In genomic region chr1:40313958-40314720, GRCh38 we compare ENCODE assay signal across 9 cellular contexts. TPM values are rescaled to one million over a fixed set of nuclear protein-coding genes. Genes with fewer than 3 reads are reported as not detected.
DNase-seq lines count a peak whose midpoint lies in the region; ATAC-seq and TF ChIP-seq lines count a peak whose summit lies in the region.
"Had no signal": no experiment of that assay in that cellular context is flagged by ENCODE, and none has a peak within 500 bp of the region (broad histone marks: within the 10 kb centered on the region; RNA-seq: fewer than 3 reads in every experiment).

No MANE protein-coding gene starts in this region.

- no peaks in the 10 kb centered on the region for H3K9me3 Mint-ChIP-seq in activated T-cell treated with anti-CD3 and anti-CD28 coated beads, Interleukin-2, amount 50 U/mL, for 4 hours
- no peaks in the 10 kb centered on the region for H3K9me3 Mint-ChIP-seq in activated T-helper 17 cell treated with anti-CD3 and anti-CD28 coated beads, Interleukin-2, amount 50 U/mL, for 72 hours

- ATAC-seq in activated T-cell treated with anti-CD3 and anti-CD28 coated beads, Interleukin-2, amount 50 U/mL, for 4 hours = no peak
- no peak for ATAC-seq in activated T-helper 17 cell treated with anti-CD3 and anti-CD28 coated beads, Interleukin-2, amount 50 U/mL, for 72 hours (replicated peaks)

- dilution Hi-C loops in mammary epithelial cell (cut with HindIII; ENCODE audit: low sequenced_read_pairs) = no loop called here

- H3K9ac ChIP-seq in mesenchymal stem cell (ENCODE audit: low read length) (no peak overlapping the region), stomach smooth muscle (ENCODE audit: low read length in 2 of 2) (peak overlapping the region in 1 of 2 donors; percentile 71), mammary epithelial cell (ENCODE audit: insufficient read depth, low read length) (no peak overlapping the region)

- H2AFZ ChIP-seq in mesenchymal stem cell (ENCODE audit: low read depth, low read length) (no peak overlapping the region), mammary epithelial cell (ENCODE audit: low read depth, low read length) (no peak overlapping the region)

- peak overlapping the region; percentile 71 for H2BK15ac ChIP-seq in mesenchymal stem cell (ENCODE audit: low read depth, poor library complexity, severe bottlenecking)

- H3K4me1 ChIP-seq in mesenchymal stem cell (ENCODE audit: control insufficient read depth, insufficient read depth, low read depth, low read length) (peaks cover 34% of the 10 kb centered on the region), stomach smooth muscle (ENCODE audit: control insufficient read depth, insufficient read depth, low read length) (peaks cover 29% of the 10 kb centered on the region), mammary epithelial cell (ENCODE audit: insufficient read depth, low read length) (peaks cover 20% of the 10 kb centered on the region)

- peak overlapping the region; percentile 46 to 68 for H2BK12ac ChIP-seq in mesenchymal stem cell (ENCODE audit: low read length in 2 of 2)

- 84% methylated on average over 9 of the region's 9 CpGs for WGBS in mesenchymal stem cell
- 89% methylated on average over 9 of the region's 9 CpGs for WGBS in mammary epithelial cell (ENCODE audit: low coverage, missing lambda C conversion rate)

- H4K8ac ChIP-seq in mesenchymal stem cell (ENCODE audit: low read length) = peak overlapping the region; percentile 16

- no peak overlapping the region for H2BK5ac ChIP-seq in mesenchymal stem cell (ENCODE audit: low read depth, low read length, poor library complexity, severe bottlenecking)

- peak overlapping the region; percentile 6 to 74 for H3K18ac ChIP-seq in mesenchymal stem cell (ENCODE audit: low read depth in 1 of 2, low read length in 2 of 2)

- intact Hi-C loops in head of caudate nucleus (cut with DNase I) = loop anchor here (2.0 to 10.0 kb wide), 2 partner anchors 55 to 81 kb away; partner anchors contain the start of gene ZMPSTE24
- intact Hi-C loops in mammary epithelial cell (cut with micrococcal nuclease) = loop anchor here (2.0 kb wide), 1 partner anchor 43 kb away; no protein-coding TSS in a partner anchor

- H3K79me2 ChIP-seq in mammary epithelial cell (ENCODE audit: insufficient read depth, low read length) = no peaks in the 10 kb centered on the region

- H3K4me3 ChIP-seq in mesenchymal stem cell (ENCODE audit: insufficient read depth in 1 of 2, low read depth in 1 of 2, low read length in 2 of 2) (no peak overlapping the region), stomach smooth muscle (ENCODE audit: low read length in 2 of 2) (peak overlapping the region in 1 of 2 donors; percentile 71), mammary epithelial cell (replicated peaks in 1 of 3; ENCODE audit: insufficient read depth in 1 of 3, low read depth in 2 of 3, low read length in 3 of 3) (no peak overlapping the region)

- H2BK120ac ChIP-seq in mesenchymal stem cell (ENCODE audit: low read depth, low read length) = no peak overlapping the region

- no TSS peak for BruUV-seq in mammary epithelial cell (replicated peaks; lab: Mats Ljungman, UMichigan)

- H4K20me1 ChIP-seq in mammary epithelial cell (ENCODE audit: insufficient read depth, low read length) = no peaks in the 10 kb centered on the region

- no peak for DNase-seq in activated T-cell treated with anti-CD3 and anti-CD28 coated beads, Interleukin-2, amount 50 U/mL, for 4 hours
- no peak for DNase-seq in activated T-cell treated with anti-CD3 and anti-CD28 coated beads for 4 hours
- no peak for DNase-seq in mesenchymal stem cell
- DNase-seq in A172 (ENCODE audit: low spot score) = no peak
- DNase-seq in head of caudate nucleus = no peak
- no peak for DNase-seq in mammary epithelial cell
- DNase-seq: aorta had no signal

- H2AK5ac ChIP-seq in mesenchymal stem cell (ENCODE audit: low read length, severe bottlenecking) = no peak overlapping the region

- CTCF ChIA-PET in mammary epithelial cell (lab: Charles Lee; ENCODE audit: low non-redundant PET) = interaction anchor here (0.8 kb wide), 1 partner anchor 9 kb away, joined by 4 read pairs; no protein-coding TSS in a partner anchor

- in situ Hi-C loops in mammary epithelial cell (cut with MboI; ENCODE audit: low sequenced_read_pairs in 2 of 2) = no loop called here

- H3K4me2 ChIP-seq in mesenchymal stem cell (ENCODE audit: low read length, poor library complexity, severe bottlenecking) (no peak overlapping the region), mammary epithelial cell (ENCODE audit: insufficient read depth, low read depth, low read length) (no peak overlapping the region)

- peaks cover 24 to 39% of the 10 kb centered on the region in 2 experiments for H3K27me3 ChIP-seq in mesenchymal stem cell (ENCODE audit: control insufficient read depth in 1 of 2, insufficient read depth in 1 of 2, low read length in 2 of 2)
- H3K27me3 ChIP-seq in stomach smooth muscle (ENCODE audit: control insufficient read depth in 1 of 2, insufficient read depth in 2 of 2, low read length in 2 of 2) = peaks cover 21 to 26% of the 10 kb centered on the region in 2 donors
- H3K27me3 ChIP-seq in mammary epithelial cell (ENCODE audit: insufficient read depth, low read length) = peaks cover 14% of the 10 kb centered on the region

- no peak overlapping the region for H3K23ac ChIP-seq in mesenchymal stem cell (ENCODE audit: low read length in 2 of 2)

- peak overlapping the region; percentile 55 for H3K4me3 Mint-ChIP-seq in activated T-cell treated with anti-CD3 and anti-CD28 coated beads, Interleukin-2, amount 50 U/mL, for 4 hours
- H3K4me3 Mint-ChIP-seq in activated T-helper 17 cell treated with anti-CD3 and anti-CD28 coated beads, Interleukin-2, amount 50 U/mL, for 72 hours = peak overlapping the region; percentile 87

- H3K36me3 Mint-ChIP-seq in activated T-cell treated with anti-CD3 and anti-CD28 coated beads, Interleukin-2, amount 50 U/mL, for 4 hours (ENCODE audit: insufficient read depth) = no peaks in the 10 kb centered on the region
- no peaks in the 10 kb centered on the region for H3K36me3 Mint-ChIP-seq in activated T-helper 17 cell treated with anti-CD3 and anti-CD28 coated beads, Interleukin-2, amount 50 U/mL, for 72 hours (ENCODE audit: low read depth)

- peaks cover 37% of the 10 kb centered on the region for H3K4me1 Mint-ChIP-seq in activated T-cell treated with anti-CD3 and anti-CD28 coated beads, Interleukin-2, amount 50 U/mL, for 4 hours (ENCODE audit: low read depth)
- peaks cover 18% of the 10 kb centered on the region for H3K4me1 Mint-ChIP-seq in activated T-helper 17 cell treated with anti-CD3 and anti-CD28 coated beads, Interleukin-2, amount 50 U/mL, for 72 hours

- H3K9me3 ChIP-seq in mesenchymal stem cell (ENCODE audit: control insufficient read depth, low read length) (no peaks in the 10 kb centered on the region), stomach smooth muscle (ENCODE audit: control insufficient read depth in 2 of 2, low read length in 2 of 2) (no peaks in the 10 kb centered on the region), mammary epithelial cell (replicated peaks; ENCODE audit: insufficient read depth, low read length) (no peaks in the 10 kb centered on the region)

- peak overlapping the region in 1 of 2 experiments; percentile 20 for H3K4ac ChIP-seq in mesenchymal stem cell (ENCODE audit: low read depth in 1 of 2, low read length in 2 of 2)

- H3K36me3 ChIP-seq in mesenchymal stem cell (ENCODE audit: control insufficient read depth in 1 of 2, insufficient read depth in 2 of 2, low read depth in 1 of 2, low read length in 2 of 2) (no peaks in the 10 kb centered on the region), stomach smooth muscle (ENCODE audit: control insufficient read depth in 2 of 2, insufficient read depth in 2 of 2, low read length in 2 of 2) (no peaks in the 10 kb centered on the region), mammary epithelial cell (ENCODE audit: insufficient read depth, low read length) (no peaks in the 10 kb centered on the region)

- H3K14ac ChIP-seq in mesenchymal stem cell (ENCODE audit: low read length in 2 of 2) = peak overlapping the region in 1 of 2 experiments; percentile 58

- H3K79me1 ChIP-seq in mesenchymal stem cell (replicated peaks; ENCODE audit: low read length, poor library complexity, severe bottlenecking) = no peaks in the 10 kb centered on the region

- H4K91ac ChIP-seq in mesenchymal stem cell (ENCODE audit: low read length) = peak overlapping the region; percentile 14

- H3K27ac ChIP-seq in mesenchymal stem cell (ENCODE audit: low read length, poor library complexity, severe bottlenecking) = no peak overlapping the region
- H3K27ac ChIP-seq in stomach smooth muscle (ENCODE audit: low read length) = peak overlapping the region; percentile 41
- no peak overlapping the region for H3K27ac ChIP-seq in mammary epithelial cell (ENCODE audit: insufficient read depth, low read depth, low read length)

- H3K27me3 Mint-ChIP-seq in activated T-cell treated with anti-CD3 and anti-CD28 coated beads, Interleukin-2, amount 50 U/mL, for 4 hours (ENCODE audit: low read depth) = peaks cover 7% of the 10 kb centered on the region
- peaks cover 13% of the 10 kb centered on the region for H3K27me3 Mint-ChIP-seq in activated T-helper 17 cell treated with anti-CD3 and anti-CD28 coated beads, Interleukin-2, amount 50 U/mL, for 72 hours

- no peak for TF ChIP-seq CTCF in mammary epithelial cell (conservative IDR thresholded peaks at IDR 0.05 in 1 of 2, IDR thresholded peaks at IDR 0.05 in 1 of 2; ENCODE audit: extremely low read depth in 1 of 2, insufficient read depth in 1 of 2, low read depth in 1 of 2, low read length in 2 of 2)

- H3K27ac Mint-ChIP-seq in activated T-helper 17 cell treated with anti-CD3 and anti-CD28 coated beads, Interleukin-2, amount 50 U/mL, for 72 hours = no peak overlapping the region

RNA-seq across cellular contexts. Expression of gene COL9A2, which starts 2.9 kb away (rescaled TPM):
- total RNA-seq in activated T-cell treated with anti-CD3 and anti-CD28 coated beads, Interleukin-2, amount 50 U/mL, for 4 hours = 1 to 10 TPM in 2 of 3 donors, under 1 TPM in 1; 0.96 to 2.5 (median 1.2) TPM
- total RNA-seq in activated T-helper 17 cell treated with anti-CD3 and anti-CD28 coated beads, Interleukin-2, amount 50 U/mL, for 72 hours = 10 to 100 TPM in 1 of 2 donors, 1 to 10 TPM in 1; 7.5 to 18.9 TPM
- 1.1 TPM for polyA plus RNA-seq in mesenchymal stem cell (2013, experiment 1 of 2)
- polyA plus RNA-seq in mesenchymal stem cell (2013, experiment 2 of 2) = 1.2 TPM
- 0.67 and 0.90 TPM in 2 replicates for total RNA-seq in A172 (2014; rRNA removed; shearing (Covaris generic))
- 1 to 10 TPM in 1 of 2 donors, under 1 TPM in 1; 0.40 to 4.0 TPM for total RNA-seq in mammary epithelial cell
- polyA plus RNA-seq in mammary epithelial cell = 0.23 TPM
- 2.4 TPM for polyA minus RNA-seq in mammary epithelial cell

RNA-seq across cellular contexts. Expression of gene ZMPSTE24, which starts 56.1 kb away (rescaled TPM):
- 10 to 100 TPM; 56.4 to 59.6 (median 59.5) TPM for total RNA-seq in activated T-cell treated with anti-CD3 and anti-CD28 coated beads, Interleukin-2, amount 50 U/mL, for 4 hours
- total RNA-seq in activated T-helper 17 cell treated with anti-CD3 and anti-CD28 coated beads, Interleukin-2, amount 50 U/mL, for 72 hours = 10 to 100 TPM; 26.1 to 36.4 TPM
- 49.7 TPM for polyA plus RNA-seq in mesenchymal stem cell (2013, experiment 1 of 2)
- 51.8 TPM for polyA plus RNA-seq in mesenchymal stem cell (2013, experiment 2 of 2)
- total RNA-seq in A172 (2014; rRNA removed; shearing (Covaris generic)) = 86.7 and 131 TPM in 2 replicates
- total RNA-seq in mammary epithelial cell = 10 to 100 TPM; 51.2 to 93.5 TPM
- polyA plus RNA-seq in mammary epithelial cell = 24.1 TPM
- polyA minus RNA-seq in mammary epithelial cell = 32.7 TPM

RNA-seq across cellular contexts. Expression of gene SMAP2, which starts 59.4 kb away (rescaled TPM):
- total RNA-seq in activated T-cell treated with anti-CD3 and anti-CD28 coated beads, Interleukin-2, amount 50 U/mL, for 4 hours = 100 to 1,000 TPM; 128 to 153 (median 142) TPM
- 100 to 1,000 TPM; 219 to 280 TPM for total RNA-seq in activated T-helper 17 cell treated with anti-CD3 and anti-CD28 coated beads, Interleukin-2, amount 50 U/mL, for 72 hours
- polyA plus RNA-seq in mesenchymal stem cell (2013, experiment 1 of 2) = 24.8 TPM
- polyA plus RNA-seq in mesenchymal stem cell (2013, experiment 2 of 2) = 25.6 TPM
- 10.3 and 11.9 TPM in 2 replicates for total RNA-seq in A172 (2014; rRNA removed; shearing (Covaris generic))
- 10 to 100 TPM; 17.5 to 20.5 TPM for total RNA-seq in mammary epithelial cell
- 17.2 TPM for polyA plus RNA-seq in mammary epithelial cell
- polyA minus RNA-seq in mammary epithelial cell = 39.2 TPM
